Comparison of ENCODE assay signal across 1 cellular context in the genomic region with DNA sequence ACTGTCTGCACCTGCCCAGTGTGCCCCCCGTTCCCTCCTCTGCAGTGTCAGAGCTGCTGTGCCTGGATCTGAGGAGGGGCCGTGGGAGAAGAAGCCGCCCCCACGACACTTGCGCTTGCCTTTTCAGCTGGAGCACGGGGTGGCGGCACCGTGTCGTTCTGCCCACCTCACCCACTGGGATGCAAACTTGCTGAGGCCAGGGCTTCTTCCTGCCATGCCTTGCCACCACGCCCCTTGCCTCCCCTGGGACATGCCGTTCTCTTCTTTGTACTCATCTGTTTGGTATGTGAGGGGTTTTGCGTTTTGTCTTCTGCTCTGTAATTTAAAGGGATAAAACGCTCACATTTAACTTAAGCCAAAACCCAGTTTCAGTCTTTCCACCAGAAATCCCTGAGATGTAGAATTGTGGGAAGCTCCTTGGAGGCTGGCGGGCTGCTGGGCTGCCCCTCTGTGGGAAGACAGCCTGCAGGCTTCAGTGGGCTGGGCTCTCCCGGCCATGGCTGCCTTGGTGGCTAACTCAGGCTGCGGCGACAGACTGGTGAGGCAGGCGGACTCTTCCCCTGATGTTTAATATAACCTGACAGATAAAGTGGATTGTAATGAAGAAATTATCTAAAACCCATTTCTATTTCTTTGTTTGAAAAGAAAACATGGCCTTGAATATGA.
TF ChIP-seq lines count a peak whose summit lies in the region.

No MANE protein-coding gene starts in this region.

TF ChIP-seq in GM23338, 12 proteins besides CTCF, POLR2A, EP300 and RAD21 (continued from another document):
- TF ChIP-seq, protein P1, sequence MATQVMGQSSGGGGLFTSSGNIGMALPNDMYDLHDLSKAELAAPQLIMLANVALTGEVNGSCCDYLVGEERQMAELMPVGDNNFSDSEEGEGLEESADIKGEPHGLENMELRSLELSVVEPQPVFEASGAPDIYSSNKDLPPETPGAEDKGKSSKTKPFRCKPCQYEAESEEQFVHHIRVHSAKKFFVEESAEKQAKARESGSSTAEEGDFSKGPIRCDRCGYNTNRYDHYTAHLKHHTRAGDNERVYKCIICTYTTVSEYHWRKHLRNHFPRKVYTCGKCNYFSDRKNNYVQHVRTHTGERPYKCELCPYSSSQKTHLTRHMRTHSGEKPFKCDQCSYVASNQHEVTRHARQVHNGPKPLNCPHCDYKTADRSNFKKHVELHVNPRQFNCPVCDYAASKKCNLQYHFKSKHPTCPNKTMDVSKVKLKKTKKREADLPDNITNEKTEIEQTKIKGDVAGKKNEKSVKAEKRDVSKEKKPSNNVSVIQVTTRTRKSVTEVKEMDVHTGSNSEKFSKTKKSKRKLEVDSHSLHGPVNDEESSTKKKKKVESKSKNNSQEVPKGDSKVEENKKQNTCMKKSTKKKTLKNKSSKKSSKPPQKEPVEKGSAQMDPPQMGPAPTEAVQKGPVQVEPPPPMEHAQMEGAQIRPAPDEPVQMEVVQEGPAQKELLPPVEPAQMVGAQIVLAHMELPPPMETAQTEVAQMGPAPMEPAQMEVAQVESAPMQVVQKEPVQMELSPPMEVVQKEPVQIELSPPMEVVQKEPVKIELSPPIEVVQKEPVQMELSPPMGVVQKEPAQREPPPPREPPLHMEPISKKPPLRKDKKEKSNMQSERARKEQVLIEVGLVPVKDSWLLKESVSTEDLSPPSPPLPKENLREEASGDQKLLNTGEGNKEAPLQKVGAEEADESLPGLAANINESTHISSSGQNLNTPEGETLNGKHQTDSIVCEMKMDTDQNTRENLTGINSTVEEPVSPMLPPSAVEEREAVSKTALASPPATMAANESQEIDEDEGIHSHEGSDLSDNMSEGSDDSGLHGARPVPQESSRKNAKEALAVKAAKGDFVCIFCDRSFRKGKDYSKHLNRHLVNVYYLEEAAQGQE (IDR thresholded peaks at IDR 0.05; ENCODE audit: unreplicated experiment), result no peak
- TF ChIP-seq POLR2AphosphoS5 (IDR thresholded peaks at IDR 0.05; ENCODE audit: low read depth) (no peak), CREB1 (CRISPR knock-in tag; IDR thresholded peaks at IDR 0.05; ENCODE audit: low read depth) (no peak)
- TF ChIP-seq, protein P2, sequence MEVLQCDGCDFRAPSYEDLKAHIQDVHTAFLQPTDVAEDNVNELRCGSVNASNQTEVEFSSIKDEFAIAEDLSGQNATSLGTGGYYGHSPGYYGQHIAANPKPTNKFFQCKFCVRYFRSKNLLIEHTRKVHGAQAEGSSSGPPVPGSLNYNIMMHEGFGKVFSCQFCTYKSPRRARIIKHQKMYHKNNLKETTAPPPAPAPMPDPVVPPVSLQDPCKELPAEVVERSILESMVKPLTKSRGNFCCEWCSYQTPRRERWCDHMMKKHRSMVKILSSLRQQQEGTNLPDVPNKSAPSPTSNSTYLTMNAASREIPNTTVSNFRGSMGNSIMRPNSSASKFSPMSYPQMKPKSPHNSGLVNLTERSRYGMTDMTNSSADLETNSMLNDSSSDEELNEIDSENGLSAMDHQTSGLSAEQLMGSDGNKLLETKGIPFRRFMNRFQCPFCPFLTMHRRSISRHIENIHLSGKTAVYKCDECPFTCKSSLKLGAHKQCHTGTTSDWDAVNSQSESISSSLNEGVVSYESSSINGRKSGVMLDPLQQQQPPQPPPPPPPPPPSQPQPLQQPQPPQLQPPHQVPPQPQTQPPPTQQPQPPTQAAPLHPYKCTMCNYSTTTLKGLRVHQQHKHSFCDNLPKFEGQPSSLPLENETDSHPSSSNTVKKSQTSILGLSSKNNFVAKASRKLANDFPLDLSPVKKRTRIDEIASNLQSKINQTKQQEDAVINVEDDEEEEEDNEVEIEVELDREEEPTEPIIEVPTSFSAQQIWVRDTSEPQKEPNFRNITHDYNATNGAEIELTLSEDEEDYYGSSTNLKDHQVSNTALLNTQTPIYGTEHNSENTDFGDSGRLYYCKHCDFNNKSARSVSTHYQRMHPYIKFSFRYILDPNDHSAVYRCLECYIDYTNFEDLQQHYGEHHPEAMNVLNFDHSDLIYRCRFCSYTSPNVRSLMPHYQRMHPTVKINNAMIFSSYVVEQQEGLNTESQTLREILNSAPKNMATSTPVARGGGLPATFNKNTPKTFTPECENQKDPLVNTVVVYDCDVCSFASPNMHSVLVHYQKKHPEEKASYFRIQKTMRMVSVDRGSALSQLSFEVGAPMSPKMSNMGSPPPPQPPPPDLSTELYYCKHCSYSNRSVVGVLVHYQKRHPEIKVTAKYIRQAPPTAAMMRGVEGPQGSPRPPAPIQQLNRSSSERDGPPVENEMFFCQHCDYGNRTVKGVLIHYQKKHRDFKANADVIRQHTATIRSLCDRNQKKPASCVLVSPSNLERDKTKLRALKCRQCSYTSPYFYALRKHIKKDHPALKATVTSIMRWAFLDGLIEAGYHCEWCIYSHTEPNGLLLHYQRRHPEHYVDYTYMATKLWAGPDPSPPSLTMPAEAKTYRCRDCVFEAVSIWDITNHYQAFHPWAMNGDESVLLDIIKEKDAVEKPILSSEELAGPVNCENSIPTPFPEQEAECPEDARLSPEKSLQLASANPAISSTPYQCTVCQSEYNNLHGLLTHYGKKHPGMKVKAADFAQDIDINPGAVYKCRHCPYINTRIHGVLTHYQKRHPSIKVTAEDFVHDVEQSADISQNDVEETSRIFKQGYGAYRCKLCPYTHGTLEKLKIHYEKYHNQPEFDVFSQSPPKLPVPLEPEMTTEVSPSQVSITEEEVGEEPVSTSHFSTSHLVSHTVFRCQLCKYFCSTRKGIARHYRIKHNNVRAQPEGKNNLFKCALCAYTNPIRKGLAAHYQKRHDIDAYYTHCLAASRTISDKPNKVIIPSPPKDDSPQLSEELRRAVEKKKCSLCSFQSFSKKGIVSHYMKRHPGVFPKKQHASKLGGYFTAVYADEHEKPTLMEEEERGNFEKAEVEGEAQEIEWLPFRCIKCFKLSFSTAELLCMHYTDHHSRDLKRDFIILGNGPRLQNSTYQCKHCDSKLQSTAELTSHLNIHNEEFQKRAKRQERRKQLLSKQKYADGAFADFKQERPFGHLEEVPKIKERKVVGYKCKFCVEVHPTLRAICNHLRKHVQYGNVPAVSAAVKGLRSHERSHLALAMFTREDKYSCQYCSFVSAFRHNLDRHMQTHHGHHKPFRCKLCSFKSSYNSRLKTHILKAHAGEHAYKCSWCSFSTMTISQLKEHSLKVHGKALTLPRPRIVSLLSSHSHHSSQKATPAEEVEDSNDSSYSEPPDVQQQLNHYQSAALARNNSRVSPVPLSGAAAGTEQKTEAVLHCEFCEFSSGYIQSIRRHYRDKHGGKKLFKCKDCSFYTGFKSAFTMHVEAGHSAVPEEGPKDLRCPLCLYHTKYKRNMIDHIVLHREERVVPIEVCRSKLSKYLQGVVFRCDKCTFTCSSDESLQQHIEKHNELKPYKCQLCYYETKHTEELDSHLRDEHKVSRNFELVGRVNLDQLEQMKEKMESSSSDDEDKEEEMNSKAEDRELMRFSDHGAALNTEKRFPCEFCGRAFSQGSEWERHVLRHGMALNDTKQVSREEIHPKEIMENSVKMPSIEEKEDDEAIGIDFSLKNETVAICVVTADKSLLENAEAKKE (CRISPR knock-in tag; IDR thresholded peaks at IDR 0.05), result no peak
